13 cellular contexts compared by ENCODE assay signal in the genomic region with DNA sequence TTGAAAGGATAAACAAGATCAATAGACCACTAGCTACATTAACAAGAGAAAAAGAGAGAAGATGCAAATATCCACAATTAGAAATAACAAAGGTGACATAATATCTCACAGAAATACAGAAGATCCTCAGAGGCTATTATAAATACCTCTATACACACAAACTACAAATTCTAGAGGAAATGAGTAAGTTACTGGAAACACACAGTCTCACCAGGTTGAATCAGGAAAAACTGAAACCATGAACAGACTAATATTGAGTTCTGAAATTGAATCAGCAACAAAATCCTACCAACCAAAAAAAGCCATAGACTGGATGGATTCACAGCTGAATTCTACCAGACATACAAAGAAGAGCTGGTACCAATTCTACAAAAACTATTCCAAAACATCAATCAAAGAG.
"Had no signal": no experiment of that assay in that cellular context is flagged by ENCODE, and none has a peak within 500 bp of the region (broad histone marks: within the 10 kb centered on the region; RNA-seq: fewer than 3 reads in every experiment).

No MANE protein-coding gene starts in this region.

- H3K4me1 Mint-ChIP-seq: activated B cell treated with CpG ODN at 0.5 μM for 24 hours; activated naive CD4-positive, alpha-beta T cell treated with anti-CD3 and anti-CD28 coated beads, Interleukin-2, amount 50 U/mL, for 24 hours; naive thymus-derived CD8-positive, alpha-beta T cell had no signal

- DNase-seq: activated B cell treated with CpG ODN at 0.5 μM for 24 hours; activated CD4-positive, alpha-beta memory T cell treated with anti-CD3 and anti-CD28 coated beads for 36 hours; esophagus squamous epithelium; foreskin fibroblast; immature natural killer cell; left colon; naive thymus-derived CD8-positive, alpha-beta T cell; nucleus accumbens; small intestine; tibial artery; uterus had no signal

- ATAC-seq: left colon; naive thymus-derived CD8-positive, alpha-beta T cell had no signal

- H3K27ac ChIP-seq: esophagus squamous epithelium, right atrium auricular region, tibial artery, uterus had no signal

- H3K4me1 ChIP-seq: right atrium auricular region, tibial artery, uterus had no signal

- H3K27ac Mint-ChIP-seq: activated B cell treated with CpG ODN at 0.5 μM for 24 hours; activated CD4-positive, alpha-beta memory T cell treated with anti-CD3 and anti-CD28 coated beads for 36 hours; activated naive CD4-positive, alpha-beta T cell treated with anti-CD3 and anti-CD28 coated beads, Interleukin-2, amount 50 U/mL, for 24 hours; immature natural killer cell; naive thymus-derived CD8-positive, alpha-beta T cell had no signal

- H3K4me3 Mint-ChIP-seq: activated B cell treated with CpG ODN at 0.5 μM for 24 hours; activated CD4-positive, alpha-beta memory T cell treated with anti-CD3 and anti-CD28 coated beads for 36 hours; activated naive CD4-positive, alpha-beta T cell treated with anti-CD3 and anti-CD28 coated beads, Interleukin-2, amount 50 U/mL, for 24 hours; immature natural killer cell; naive thymus-derived CD8-positive, alpha-beta T cell had no signal

- H3K36me3 Mint-ChIP-seq: activated naive CD4-positive, alpha-beta T cell treated with anti-CD3 and anti-CD28 coated beads, Interleukin-2, amount 50 U/mL, for 24 hours had no signal

- H3K27me3 ChIP-seq: esophagus squamous epithelium, right atrium auricular region, tibial artery, uterus had no signal
